1 cellular context compared by ENCODE assay signal in genomic region chr15:60478633-60479360, GRCh38.
A peak's percentile ranks its signal among the peaks of the same experiment; 100 is the strongest.
TF ChIP-seq lines count a peak whose summit lies in the region.

Gene ICE2 (minus strand): TSS chr15:60479142. CDS start chr15:60477977, 1,165 bp downstream.

TF ChIP-seq in K562, 482 proteins besides CTCF, POLR2A, EP300 and RAD21 (continued from another document and continues in another):
- TF ChIP-seq ZNF318 (IDR thresholded peaks at IDR 0.05; ENCODE audit: borderline replicate concordance in 1 of 2, low read depth in 1 of 2) (no peak), CGGBP1 (CRISPR knock-in tag; IDR thresholded peaks at IDR 0.05) (no peak), MCM5 (IDR thresholded peaks at IDR 0.05; ENCODE audit: low read depth) (no peak), ZNF655 (CRISPR knock-in tag; IDR thresholded peaks at IDR 0.05) (no peak), ZBTB1 (CRISPR knock-in tag; IDR thresholded peaks at IDR 0.05; ENCODE audit: borderline replicate concordance, low read depth) (no peak), HOXB6 (CRISPR knock-in tag; IDR thresholded peaks at IDR 0.05; ENCODE audit: borderline replicate concordance) (no peak), KDM4B (IDR thresholded peaks at IDR 0.05; ENCODE audit: borderline replicate concordance in 2 of 2, low read depth in 1 of 2) (no peak), KAT8 (IDR thresholded peaks at IDR 0.05; ENCODE audit: low read depth) (no peak), MLX (CRISPR knock-in tag; conservative IDR thresholded peaks at IDR 0.05) (no peak), SIRT6 (IDR thresholded peaks at IDR 0.05; ENCODE audit: low read depth, low read length) (no peak), ZNF212 (CRISPR knock-in tag; IDR thresholded peaks at IDR 0.05) (no peak), GATAD2A (IDR thresholded peaks at IDR 0.05) (no peak), ZNF184 (CRISPR knock-in tag; IDR thresholded peaks at IDR 0.05) (no peak; the same call in 1 of the 2 replicates), HSF4 (CRISPR knock-in tag; IDR thresholded peaks at IDR 0.05; ENCODE audit: borderline replicate concordance) (no peak), HNRNPL (IDR thresholded peaks at IDR 0.05; ENCODE audit: low read depth, low read length) (peak; percentile 84), ZC3H4 (CRISPR knock-in tag; IDR thresholded peaks at IDR 0.05; ENCODE audit: borderline replicate concordance) (no peak), CBX3 (IDR thresholded peaks at IDR 0.05; ENCODE audit: borderline replicate concordance in 1 of 2, low read length in 2 of 2) (no peak), ZNF121 (CRISPR knock-in tag; conservative IDR thresholded peaks at IDR 0.05) (no peak), THAP12 (CRISPR knock-in tag; IDR thresholded peaks at IDR 0.05) (peak; percentile 76; the same call in 1 of the 2 replicates), FOXO4 (CRISPR knock-in tag; IDR thresholded peaks at IDR 0.05) (no peak), SNRNP70 (optimal IDR thresholded peaks at IDR 0.05; ENCODE audit: low read depth, low read length) (no peak), PPARD (CRISPR knock-in tag; IDR thresholded peaks at IDR 0.05) (no peak), CREB3 (tag; conservative IDR thresholded peaks at IDR 0.05; ENCODE audit: low read depth) (no peak), POLR3A (IDR thresholded peaks at IDR 0.05; ENCODE audit: borderline replicate concordance, extremely low read depth, insufficient read depth, insufficient read length) (no peak), TSHZ1 (CRISPR knock-in tag; IDR thresholded peaks at IDR 0.05) (no peak), THRA (IDR thresholded peaks at IDR 0.05) (no peak), XRCC3 (IDR thresholded peaks at IDR 0.05) (no peak), SETDB1 (IDR thresholded peaks at IDR 0.05; ENCODE audit: low read length) (no peak), ZNF395 (CRISPR knock-in tag; IDR thresholded peaks at IDR 0.05) (peak; percentile 60; the same call in 1 of the 2 replicates)
